11 cellular contexts compared by ENCODE assay signal in the genomic region with DNA sequence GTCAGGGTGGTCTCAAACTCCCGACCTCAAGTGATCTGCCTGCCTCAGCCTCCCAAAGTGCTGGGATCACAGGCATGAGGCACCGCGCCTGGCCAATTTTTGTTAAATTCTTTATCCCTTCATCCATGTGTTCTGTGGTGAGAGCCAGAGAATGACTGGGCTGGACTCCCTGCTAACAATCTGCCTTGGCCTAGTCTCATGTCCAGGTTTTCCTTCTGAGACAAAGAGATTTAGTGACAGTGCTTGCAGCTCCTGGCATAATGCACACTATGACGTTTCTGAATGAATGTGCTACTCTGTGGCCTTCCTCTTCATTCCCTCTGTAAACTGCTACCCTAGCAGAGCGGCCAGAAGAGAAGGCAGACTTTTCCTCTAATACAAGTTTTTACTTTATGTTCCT.
"Had no signal": no experiment of that assay in that cellular context is flagged by ENCODE, and none has a peak within 500 bp of the region (broad histone marks: within the 10 kb centered on the region; RNA-seq: fewer than 3 reads in every experiment).

No MANE protein-coding gene starts in this region.

- H3K9me3 Mint-ChIP-seq: activated CD4-positive, alpha-beta memory T cell treated with anti-CD3 and anti-CD28 coated beads, Interleukin-2, amount 10 ng/mL, durations not matched to agents 7 days and 5 days; nephron had no signal

- H3K4me1 ChIP-seq: psoas muscle, suprapubic skin, upper lobe of right lung had no signal

- H3K4me1 Mint-ChIP-seq: activated CD4-positive, alpha-beta memory T cell treated with anti-CD3 and anti-CD28 coated beads, Interleukin-2, amount 10 ng/mL, durations not matched to agents 7 days and 5 days had no signal

- ATAC-seq: psoas muscle, sciatic nerve, upper lobe of right lung had no signal

- H3K36me3 ChIP-seq: suprapubic skin, upper lobe of right lung had no signal

- H3K27ac ChIP-seq: psoas muscle, suprapubic skin, upper lobe of right lung had no signal

- H3K4me3 ChIP-seq: psoas muscle, suprapubic skin, upper lobe of right lung had no signal

- H3K4me3 Mint-ChIP-seq: activated CD4-positive, alpha-beta memory T cell treated with anti-CD3 and anti-CD28 coated beads, Interleukin-2, amount 10 ng/mL, durations not matched to agents 7 days and 5 days; nephron had no signal

- DNase-seq: activated CD4-positive, alpha-beta memory T cell treated with anti-CD3 and anti-CD28 coated beads, Interleukin-2, amount 10 ng/mL, durations not matched to agents 7 days and 5 days; aorta; hypothalamus; psoas muscle; stimulated activated CD4-positive, alpha-beta T cell treated with anti-CD3 and anti-CD28 coated beads, Interleukin-12 subunit alpha, Interleukin-12 subunit beta, amount 100 ng/mL, for 4 hours; stimulated activated naive CD4-positive, alpha-beta T cell treated with Interleukin-2 at 50 U/mL for 16 hours; upper lobe of right lung had no signal

- H3K27ac Mint-ChIP-seq: activated CD4-positive, alpha-beta memory T cell treated with anti-CD3 and anti-CD28 coated beads, Interleukin-2, amount 10 ng/mL, durations not matched to agents 7 days and 5 days had no signal

- FAIRE-seq: colon had no signal
